ENCODE assay signal across 11 cellular contexts in genomic region chr4:39613093-39613656, GRCh38.
DNase-seq lines count a peak whose midpoint lies in the region; ATAC-seq and TF ChIP-seq lines count a peak whose summit lies in the region.
"Had no signal": no experiment of that assay in that cellular context is flagged by ENCODE, and none has a peak within 500 bp of the region (broad histone marks: within the 10 kb centered on the region; RNA-seq: fewer than 3 reads in every experiment).

No MANE protein-coding gene starts in this region.

- no peaks in the 10 kb centered on the region for H4K20me1 ChIP-seq in BLaER1

- 0 out of 2 replicates have a peak, but pooled peaks cover 7% of the 10 kb centered on the region for H3K36me3 ChIP-seq in BLaER1
- H3K36me3 ChIP-seq in RWPE2 (ENCODE audit: low read depth), result no peaks in the 10 kb centered on the region

- no peaks in the 10 kb centered on the region for H3K9me3 ChIP-seq in BLaER1
- H3K9me3 ChIP-seq in RWPE2 (ENCODE audit: severe bottlenecking), result no peaks in the 10 kb centered on the region
- H3K9me3 ChIP-seq: neutrophil had no signal

- H3K4me1 ChIP-seq in BLaER1 (peaks cover 51% of the 10 kb centered on the region), RWPE2 (ENCODE audit: insufficient read depth, poor library complexity, severe bottlenecking) (peaks cover 22% of the 10 kb centered on the region)

- H3K27ac ChIP-seq in BLaER1, result peak overlapping the region; percentile 52
- no peak overlapping the region for H3K27ac ChIP-seq in RWPE2 (ENCODE audit: poor library complexity, severe bottlenecking)
- H3K27ac ChIP-seq: neutrophil had no signal

- DNase-seq in RWPE2 (ENCODE audit: low spot score), result no peak
- DNase-seq in memory B cell (ENCODE audit: low spot score in 2 of 2), result no peak
- DNase-seq in SKM-1 (lab: John Stamatoyannopoulos, UW; ENCODE audit: unreplicated experiment), result no peak
- no peak for DNase-seq in amygdala (lab: John Stamatoyannopoulos, UW)
- no peak for DNase-seq in T-helper 9 cell
- no peak for DNase-seq in NCI-H2107 (lab: John Stamatoyannopoulos, UW)
- DNase-seq: activated naive CD8-positive, alpha-beta T cell treated with anti-CD3 and anti-CD28 coated beads, Interleukin-2, amount 10 ng/mL, durations not matched to agents 7 days and 5 days; H9 had no signal

- H3K4me3 ChIP-seq in BLaER1, result no peak overlapping the region
- no peak overlapping the region for H3K4me3 ChIP-seq in RWPE2 (ENCODE audit: severe bottlenecking)

- peak overlapping the region; percentile 39 for H3K4me3 Mint-ChIP-seq in memory B cell
- H3K4me3 Mint-ChIP-seq: activated naive CD8-positive, alpha-beta T cell treated with anti-CD3 and anti-CD28 coated beads, Interleukin-2, amount 10 ng/mL, durations not matched to agents 7 days and 5 days; H9 had no signal

- H3K36me3 Mint-ChIP-seq in memory B cell, result peaks cover 2% of the 10 kb centered on the region
- H3K36me3 Mint-ChIP-seq: activated naive CD8-positive, alpha-beta T cell treated with anti-CD3 and anti-CD28 coated beads, Interleukin-2, amount 10 ng/mL, durations not matched to agents 7 days and 5 days had no signal

- peak; percentile 45 for ATAC-seq in GM21737 (IDR thresholded peaks at IDR 0.05; ENCODE audit: unreplicated experiment)
- peak; percentile 74 for ATAC-seq in RWPE2 (ENCODE audit: low read depth)
- peak; percentile 65 for ATAC-seq in memory B cell (ENCODE audit: low read depth)

- peak overlapping the region; percentile 85 for H3K27ac Mint-ChIP-seq in memory B cell
- H3K27ac Mint-ChIP-seq: activated naive CD8-positive, alpha-beta T cell treated with anti-CD3 and anti-CD28 coated beads, Interleukin-2, amount 10 ng/mL, durations not matched to agents 7 days and 5 days; H9 had no signal

- no peaks in the 10 kb centered on the region for H3K27me3 Mint-ChIP-seq in memory B cell
- H3K27me3 Mint-ChIP-seq: activated naive CD8-positive, alpha-beta T cell treated with anti-CD3 and anti-CD28 coated beads, Interleukin-2, amount 10 ng/mL, durations not matched to agents 7 days and 5 days had no signal

- peaks cover 35% of the 10 kb centered on the region for H3K4me1 Mint-ChIP-seq in memory B cell
- H3K4me1 Mint-ChIP-seq: activated naive CD8-positive, alpha-beta T cell treated with anti-CD3 and anti-CD28 coated beads, Interleukin-2, amount 10 ng/mL, durations not matched to agents 7 days and 5 days had no signal

- H3K27me3 ChIP-seq in BLaER1 (no peaks in the 10 kb centered on the region), RWPE2 (ENCODE audit: insufficient read depth, poor library complexity, severe bottlenecking) (no peaks in the 10 kb centered on the region)
- H3K27me3 ChIP-seq: neutrophil had no signal

- H3K9ac ChIP-seq in BLaER1, result no peak overlapping the region; the same call in 1 of the 2 replicates

- peak overlapping the region; percentile 66 for H3K4me2 ChIP-seq in BLaER1

- TF ChIP-seq CTCF in RWPE2 (IDR thresholded peaks at IDR 0.05; ENCODE audit: poor library complexity, severe bottlenecking), result no peak

- H3K9me3 Mint-ChIP-seq in memory B cell, result no peaks in the 10 kb centered on the region
- H3K9me3 Mint-ChIP-seq: activated naive CD8-positive, alpha-beta T cell treated with anti-CD3 and anti-CD28 coated beads, Interleukin-2, amount 10 ng/mL, durations not matched to agents 7 days and 5 days; H9 had no signal
